ENCODE assay signal across 9 cellular contexts in genomic region chr16:89712476-89712805, GRCh38. TPM values are rescaled to one million over a fixed set of nuclear protein-coding genes. Genes with fewer than 3 reads are reported as not detected.
DNase-seq lines count a peak whose midpoint lies in the region; ATAC-seq, FAIRE-seq and TF ChIP-seq lines count a peak whose summit lies in the region.
"Had no signal": no experiment of that assay in that cellular context is flagged by ENCODE, and none has a peak within 500 bp of the region (broad histone marks: within the 10 kb centered on the region; RNA-seq: fewer than 3 reads in every experiment).

No MANE protein-coding gene starts in this region.

- DNase-seq in A549 (ENCODE audit: low read depth in 1 of 2, low spot score in 1 of 2) (no peak), DMS79 (lab: John Stamatoyannopoulos, UW) (no peak), GM13976 (ENCODE audit: low spot score) (no peak), NCI-H2029 (lab: John Stamatoyannopoulos, UW) (no peak)
- DNase-seq in activated CD8-positive, alpha-beta T cell treated with anti-CD3 and anti-CD28 coated beads, Interleukin-2, amount 10 ng/mL, durations not matched to agents 7 days and 5 days, result no peak

- peak in 1 of 2 experiments; percentile 24; a peak in 3 of 6 replicates for ATAC-seq in A549
- peak; percentile 18 for ATAC-seq in GM18502 (IDR thresholded peaks at IDR 0.05; ENCODE audit: poor library complexity, unreplicated experiment)
- no peak for ATAC-seq in activated CD8-positive, alpha-beta T cell treated with anti-CD3 and anti-CD28 coated beads, Interleukin-2, amount 10 ng/mL, durations not matched to agents 7 days and 5 days
- no peak for ATAC-seq in GM18519 (IDR thresholded peaks at IDR 0.05; ENCODE audit: low FRiP score, unreplicated experiment)

- no peaks in the 10 kb centered on the region for H3K27me3 Mint-ChIP-seq in activated CD8-positive, alpha-beta T cell treated with anti-CD3 and anti-CD28 coated beads, Interleukin-2, amount 10 ng/mL, durations not matched to agents 7 days and 5 days (ENCODE audit: low read depth)

- no peak for TF ChIP-seq POLR2A in A549 (IDR thresholded peaks at IDR 0.05; ENCODE audit: low read length)

- peaks cover 4% of the 10 kb centered on the region for H3K27me3 ChIP-seq in iPS-18a (ENCODE audit: control insufficient read depth, insufficient read depth, low read length)

- H3K27ac ChIP-seq in A549 (peak overlapping the region; percentile 86 to 89), iPS-18a (ENCODE audit: low read length) (no peak overlapping the region)
- H3K27ac ChIP-seq: HL-60 had no signal

- H3K27ac Mint-ChIP-seq in activated CD8-positive, alpha-beta T cell treated with anti-CD3 and anti-CD28 coated beads, Interleukin-2, amount 10 ng/mL, durations not matched to agents 7 days and 5 days, result peak overlapping the region; percentile 15

- peaks cover 17% of the 10 kb centered on the region for H3K36me3 Mint-ChIP-seq in activated CD8-positive, alpha-beta T cell treated with anti-CD3 and anti-CD28 coated beads, Interleukin-2, amount 10 ng/mL, durations not matched to agents 7 days and 5 days (ENCODE audit: low read depth)

- in situ Hi-C loops in GM13976 (cut with MboI; ENCODE audit: low sequenced_read_pairs, unreplicated experiment), result no loop called here

- POLR2A ChIA-PET in A549 (lab: Yijun Ruan, JAX), result interaction anchor here (1.2 to 1.6 kb wide), 2 partner anchors 11 to 26 kb away, joined by 6 read pairs; partner anchors contain the start of genes CDK10 and SPATA2L
- POLR2A ChIA-PET in activated CD8-positive, alpha-beta T cell treated with anti-CD3 and anti-CD28 coated beads, Interleukin-2, amount 10 ng/mL, durations not matched to agents 7 days and 5 days (lab: Charles Lee), result interaction anchor here (0.7 kb wide), 1 partner anchor 44 kb away, joined by 3 read pairs; no protein-coding TSS in a partner anchor

- CTCF ChIA-PET in A549 (lab: Yijun Ruan, JAX), result interaction anchor here (1.1 to 1.6 kb wide), 3 partner anchors 10 to 45 kb away, joined by 3 to 6 read pairs (median 3); no protein-coding TSS in a partner anchor
- CTCF ChIA-PET in activated CD8-positive, alpha-beta T cell treated with anti-CD3 and anti-CD28 coated beads, Interleukin-2, amount 10 ng/mL, durations not matched to agents 7 days and 5 days (lab: Charles Lee), result interaction anchor here (0.9 to 2.1 kb wide), 3 partner anchors 11 to 198 kb away, joined by 3 to 12 read pairs (median 3); partner anchors contain the start of gene SPATA2L

- H3K9me3 Mint-ChIP-seq in activated CD8-positive, alpha-beta T cell treated with anti-CD3 and anti-CD28 coated beads, Interleukin-2, amount 10 ng/mL, durations not matched to agents 7 days and 5 days (ENCODE audit: insufficient read depth), result no peaks in the 10 kb centered on the region

- peak overlapping the region; percentile 79 for H3K9ac ChIP-seq in iPS-18a (ENCODE audit: low read length)

- WGBS in A549 (ENCODE audit: missing lambda C conversion rate), result 47% methylated on average over 7 of the region's 11 CpGs

- H3K4me3 ChIP-seq in A549, result peak overlapping the region; percentile 87
- peak overlapping the region; percentile 64 for H3K4me3 ChIP-seq in iPS-18a (ENCODE audit: low read length)

- no peak for TF ChIP-seq RAD21 in A549 (conservative IDR thresholded peaks at IDR 0.05 in 1 of 2, IDR thresholded peaks at IDR 0.05 in 1 of 2)

- TF ChIP-seq CTCF in A549 (IDR thresholded peaks at IDR 0.05), result no peak
- TF ChIP-seq CTCF in GM13976 (IDR thresholded peaks at IDR 0.05; ENCODE audit: borderline replicate concordance, control extremely low read depth, extremely low read depth, insufficient read depth, missing control alignments), result no peak

- peak overlapping the region; percentile 78 for H3K4me3 Mint-ChIP-seq in activated CD8-positive, alpha-beta T cell treated with anti-CD3 and anti-CD28 coated beads, Interleukin-2, amount 10 ng/mL, durations not matched to agents 7 days and 5 days

- H3K9me3 ChIP-seq in A549 (peaks cover 3% of the 10 kb centered on the region; the same call in 1 of the 3 replicates), iPS-18a (ENCODE audit: control insufficient read depth, low read depth, low read length) (no peaks in the 10 kb centered on the region)

- no peaks in the 10 kb centered on the region for H3K36me3 ChIP-seq in iPS-18a (ENCODE audit: control insufficient read depth, low read depth, low read length)

- H3K4me1 ChIP-seq in A549 (peaks cover 9% of the 10 kb centered on the region; the same call in 2 of the 3 replicates), iPS-18a (ENCODE audit: control insufficient read depth, low read depth, low read length) (no peaks in the 10 kb centered on the region)

- peaks cover 10% of the 10 kb centered on the region for H3K4me1 Mint-ChIP-seq in activated CD8-positive, alpha-beta T cell treated with anti-CD3 and anti-CD28 coated beads, Interleukin-2, amount 10 ng/mL, durations not matched to agents 7 days and 5 days (ENCODE audit: low read depth)

- no peak for FAIRE-seq in A549 (lab: Jason Lieb, UNC)

- peak overlapping the region; percentile 90 for H3K4me2 ChIP-seq in A549

- no peak for TF ChIP-seq EP300 in A549 (IDR thresholded peaks at IDR 0.05)

TF ChIP-seq in A549, 52 proteins besides CTCF, POLR2A, EP300 and RAD21 (continues in another document):
- TF ChIP-seq HMGXB4 (CRISPR knock-in tag; IDR thresholded peaks at IDR 0.05; ENCODE audit: borderline replicate concordance) (no peak), NR3C1 (IDR thresholded peaks at IDR 0.05) (no peak), RFX5 (IDR thresholded peaks at IDR 0.05) (no peak)
- TF ChIP-seq, protein P1, sequence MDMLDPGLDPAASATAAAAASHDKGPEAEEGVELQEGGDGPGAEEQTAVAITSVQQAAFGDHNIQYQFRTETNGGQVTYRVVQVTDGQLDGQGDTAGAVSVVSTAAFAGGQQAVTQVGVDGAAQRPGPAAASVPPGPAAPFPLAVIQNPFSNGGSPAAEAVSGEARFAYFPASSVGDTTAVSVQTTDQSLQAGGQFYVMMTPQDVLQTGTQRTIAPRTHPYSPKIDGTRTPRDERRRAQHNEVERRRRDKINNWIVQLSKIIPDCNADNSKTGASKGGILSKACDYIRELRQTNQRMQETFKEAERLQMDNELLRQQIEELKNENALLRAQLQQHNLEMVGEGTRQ (IDR thresholded peaks at IDR 0.05), result no peak

RNA-seq across cellular contexts. Expression of gene VPS9D1, which starts 8.3 kb away (rescaled TPM):
- polyA plus RNA-seq in A549 (2011; rRNA removed) (2.1 and 2.7 TPM in 2 replicates), A549 (2017; fragmentation: RNase III; extraction: RNeasy Plus Mini Kit Qiagen cat#74134 plus additional on column Dnase treatment) (3.0 to 5.8 TPM (median 5.4 TPM) in 3 replicates)
- polyA plus RNA-seq in A549 (2012; cell fraction: cytosol; rRNA removed), result 3.1 and 4.3 TPM in 2 replicates
- 18.7 and 21.0 TPM in 2 replicates for polyA plus RNA-seq in A549 (2012; cell fraction: nucleus; rRNA removed)
- polyA minus RNA-seq in A549 (2011; rRNA and poly(A)+ RNA removed), result 1.5 and 2.4 TPM in 2 replicates
- 1 to 10 TPM; 6.6 to 7.5 TPM for total RNA-seq in activated CD8-positive, alpha-beta T cell treated with anti-CD3 and anti-CD28 coated beads, Interleukin-2, amount 10 ng/mL, durations not matched to agents 7 days and 5 days

RNA-seq across cellular contexts. Expression of gene ZNF276, which starts 8.9 kb away (rescaled TPM):
- polyA plus RNA-seq in A549 (2011; rRNA removed) (6.5 and 7.5 TPM in 2 replicates), A549 (2017; fragmentation: RNase III; extraction: RNeasy Plus Mini Kit Qiagen cat#74134 plus additional on column Dnase treatment) (14.0 to 15.4 TPM (median 15.1 TPM) in 3 replicates)
- polyA plus RNA-seq in A549 (2012; cell fraction: cytosol; rRNA removed), result 16.8 and 18.4 TPM in 2 replicates
- polyA plus RNA-seq in A549 (2012; cell fraction: nucleus; rRNA removed), result 71.3 and 108 TPM in 2 replicates
- polyA minus RNA-seq in A549 (2011; rRNA and poly(A)+ RNA removed), result 10.0 and 10.3 TPM in 2 replicates
- 10 to 100 TPM; 67.5 to 69.6 TPM for total RNA-seq in activated CD8-positive, alpha-beta T cell treated with anti-CD3 and anti-CD28 coated beads, Interleukin-2, amount 10 ng/mL, durations not matched to agents 7 days and 5 days

RNA-seq across cellular contexts. Expression of gene SPATA2L, which starts 10.9 kb away (rescaled TPM):
- polyA plus RNA-seq in A549 (2011; rRNA removed) (3.5 and 3.6 TPM in 2 replicates), A549 (2017; fragmentation: RNase III; extraction: RNeasy Plus Mini Kit Qiagen cat#74134 plus additional on column Dnase treatment) (4.7 to 5.2 TPM (median 4.9 TPM) in 3 replicates)
- polyA plus RNA-seq in A549 (2012; cell fraction: cytosol; rRNA removed), result 9.1 and 12.3 TPM in 2 replicates
- 16.2 and 21.7 TPM in 2 replicates for polyA plus RNA-seq in A549 (2012; cell fraction: nucleus; rRNA removed)
- 3.0 and 3.7 TPM in 2 replicates for polyA minus RNA-seq in A549 (2011; rRNA and poly(A)+ RNA removed)
- 1 to 10 TPM; 6.1 to 7.0 TPM for total RNA-seq in activated CD8-positive, alpha-beta T cell treated with anti-CD3 and anti-CD28 coated beads, Interleukin-2, amount 10 ng/mL, durations not matched to agents 7 days and 5 days

RNA-seq across cellular contexts. Expression of gene CDK10, which starts 26.0 kb away (rescaled TPM):
- polyA plus RNA-seq in A549 (2011; rRNA removed) (35.9 and 40.2 TPM in 2 replicates), A549 (2017; fragmentation: RNase III; extraction: RNeasy Plus Mini Kit Qiagen cat#74134 plus additional on column Dnase treatment) (52.9 to 99.8 TPM (median 55.3 TPM) in 3 replicates)
- polyA plus RNA-seq in A549 (2012; cell fraction: cytosol; rRNA removed), result 47.9 and 59.3 TPM in 2 replicates
- 316 and 339 TPM in 2 replicates for polyA plus RNA-seq in A549 (2012; cell fraction: nucleus; rRNA removed)
- polyA minus RNA-seq in A549 (2011; rRNA and poly(A)+ RNA removed), result 31.9 and 35.3 TPM in 2 replicates
- 10 to 100 TPM; 76.0 to 77.1 TPM for total RNA-seq in activated CD8-positive, alpha-beta T cell treated with anti-CD3 and anti-CD28 coated beads, Interleukin-2, amount 10 ng/mL, durations not matched to agents 7 days and 5 days

RNA-seq across cellular contexts. Expression of gene SPATA33, which starts 54.8 kb away (rescaled TPM):
- polyA plus RNA-seq in A549 (2011; rRNA removed), result 5.5 and 6.1 TPM in 2 replicates
- polyA plus RNA-seq in A549 (2012; cell fraction: cytosol; rRNA removed), result 6.2 and 7.7 TPM in 2 replicates
- polyA plus RNA-seq in A549 (2012; cell fraction: nucleus; rRNA removed), result 11.5 and 13.2 TPM in 2 replicates
- polyA plus RNA-seq in A549 (2017; fragmentation: RNase III; extraction: RNeasy Plus Mini Kit Qiagen cat#74134 plus additional on column Dnase treatment), result 11.5 to 12.6 TPM (median 12.1 TPM) in 3 replicates
- 3.9 and 6.2 TPM in 2 replicates for polyA minus RNA-seq in A549 (2011; rRNA and poly(A)+ RNA removed)
- 10 to 100 TPM; 13.2 to 16.1 TPM for total RNA-seq in activated CD8-positive, alpha-beta T cell treated with anti-CD3 and anti-CD28 coated beads, Interleukin-2, amount 10 ng/mL, durations not matched to agents 7 days and 5 days
